15 cellular contexts compared by ENCODE assay signal in genomic region chr6:157632821-157633220, GRCh38.
DNase-seq lines count a peak whose midpoint lies in the region; ATAC-seq and TF ChIP-seq lines count a peak whose summit lies in the region.
"Had no signal": no experiment of that assay in that cellular context is flagged by ENCODE, and none has a peak within 500 bp of the region (broad histone marks: within the 10 kb centered on the region; RNA-seq: fewer than 3 reads in every experiment).

No MANE protein-coding gene starts in this region.

- H3K4me3 ChIP-seq in MG63 (no peak overlapping the region), epithelial cell of esophagus (ENCODE audit: low read length) (no peak overlapping the region)
- H3K4me3 ChIP-seq: cardiac muscle cell had no signal

- no peak overlapping the region for H3K27ac Mint-ChIP-seq in stimulated activated memory B cell treated with anti-CD40 and anti-IgM and Interleukin-4, amounts not matched to agents 10 μg/mL and 1 μg/mL and 100 μg/mL, for 72 hours
- H3K27ac Mint-ChIP-seq: activated CD8-positive, alpha-beta memory T cell treated with anti-CD3 and anti-CD28 coated beads, Interleukin-2, amount 10 ng/mL, durations not matched to agents 7 days and 5 days; T-helper 1 cell treated with Interleukin-12 subunit alpha and Interleukin-12 subunit beta and Interleukin-4 antibody, amounts not matched to agents 30 μg/mL and 1 μg/mL, for 36 hours had no signal

- no peak overlapping the region for H3K4me3 Mint-ChIP-seq in stimulated activated memory B cell treated with anti-CD40 and anti-IgM and Interleukin-4, amounts not matched to agents 10 μg/mL and 1 μg/mL and 100 μg/mL, for 72 hours
- H3K4me3 Mint-ChIP-seq: activated CD8-positive, alpha-beta memory T cell treated with anti-CD3 and anti-CD28 coated beads, Interleukin-2, amount 10 ng/mL, durations not matched to agents 7 days and 5 days; T-helper 1 cell treated with Interleukin-12 subunit alpha and Interleukin-12 subunit beta and Interleukin-4 antibody, amounts not matched to agents 30 μg/mL and 1 μg/mL, for 36 hours had no signal

- peaks cover 34% of the 10 kb centered on the region for H3K36me3 Mint-ChIP-seq in stimulated activated memory B cell treated with anti-CD40 and anti-IgM and Interleukin-4, amounts not matched to agents 10 μg/mL and 1 μg/mL and 100 μg/mL, for 72 hours

- H3K9me3 ChIP-seq in MG63: no peaks in the 10 kb centered on the region

- no peaks in the 10 kb centered on the region for H3K27me3 ChIP-seq in MG63
- H3K27me3 ChIP-seq: cardiac muscle cell had no signal

- no peak for TF ChIP-seq CTCF in epithelial cell of esophagus (IDR thresholded peaks at IDR 0.05; ENCODE audit: insufficient read depth, low read depth, low read length, missing control alignments)

- DNase-seq in AG08395 (ENCODE audit: low spot score) (peak; percentile 89), MG63 (peak; percentile 62), epithelial cell of esophagus (ENCODE audit: low read depth) (peak; percentile 36), non-pigmented ciliary epithelial cell (ENCODE audit: low read depth) (peak; percentile 51), HPDE6-E6E7 (ENCODE audit: extremely low spot score) (no peak)
- DNase-seq: activated CD8-positive, alpha-beta memory T cell treated with anti-CD3 and anti-CD28 coated beads, Interleukin-2, amount 10 ng/mL, durations not matched to agents 7 days and 5 days; COR-L47; NCI-H1930; stimulated activated CD4-positive, alpha-beta T cell treated with anti-CD3 and anti-CD28 coated beads, Interleukin-15, amount 100 ng/mL, for 24 hours had no signal

- H3K4me1 Mint-ChIP-seq in stimulated activated memory B cell treated with anti-CD40 and anti-IgM and Interleukin-4, amounts not matched to agents 10 μg/mL and 1 μg/mL and 100 μg/mL, for 72 hours: peaks cover 16% of the 10 kb centered on the region

- no peaks in the 10 kb centered on the region for H3K9me3 Mint-ChIP-seq in stimulated activated memory B cell treated with anti-CD40 and anti-IgM and Interleukin-4, amounts not matched to agents 10 μg/mL and 1 μg/mL and 100 μg/mL, for 72 hours
- H3K9me3 Mint-ChIP-seq: T-helper 1 cell treated with Interleukin-12 subunit alpha and Interleukin-12 subunit beta and Interleukin-4 antibody, amounts not matched to agents 30 μg/mL and 1 μg/mL, for 36 hours had no signal

- no peaks in the 10 kb centered on the region for H3K36me3 ChIP-seq in MG63
- H3K36me3 ChIP-seq: cardiac muscle cell had no signal

- ATAC-seq in HG03565 (IDR thresholded peaks at IDR 0.05; ENCODE audit: unreplicated experiment) (no peak), GM18873 (IDR thresholded peaks at IDR 0.05; ENCODE audit: low FRiP score, unreplicated experiment) (no peak)
- ATAC-seq in stimulated activated memory B cell treated with anti-CD40 and anti-IgM and Interleukin-4, amounts not matched to agents 10 μg/mL and 1 μg/mL and 100 μg/mL, for 72 hours: no peak
- ATAC-seq: activated CD4-positive, CD25-positive, alpha-beta regulatory T cell treated with anti-CD3 and anti-CD28 coated beads, Interleukin-2, amount 50 U/mL, for 24 hours; activated CD8-positive, alpha-beta memory T cell treated with anti-CD3 and anti-CD28 coated beads, Interleukin-2, amount 10 ng/mL, durations not matched to agents 7 days and 5 days had no signal

- H3K27me3 Mint-ChIP-seq in stimulated activated memory B cell treated with anti-CD40 and anti-IgM and Interleukin-4, amounts not matched to agents 10 μg/mL and 1 μg/mL and 100 μg/mL, for 72 hours: no peaks in the 10 kb centered on the region
